In genomic region chr3:151552589-151552988, GRCh38 we compare ENCODE assay signal across 1 cellular context.
TF ChIP-seq lines count a peak whose summit lies in the region.

No MANE protein-coding gene starts in this region.

TF ChIP-seq in GM23338, 12 proteins besides CTCF, POLR2A, EP300 and RAD21:
- no peak for TF ChIP-seq JUNB (IDR thresholded peaks at IDR 0.05; ENCODE audit: unreplicated experiment)
- TF ChIP-seq NANOG (IDR thresholded peaks at IDR 0.05; ENCODE audit: borderline replicate concordance), result no peak
- no peak for TF ChIP-seq CREB1 (CRISPR knock-in tag; IDR thresholded peaks at IDR 0.05; ENCODE audit: low read depth)
- TF ChIP-seq STAT1 (IDR thresholded peaks at IDR 0.05; ENCODE audit: unreplicated experiment), result no peak
- TF ChIP-seq ETS1 (IDR thresholded peaks at IDR 0.05), result no peak
- TF ChIP-seq, protein P1, sequence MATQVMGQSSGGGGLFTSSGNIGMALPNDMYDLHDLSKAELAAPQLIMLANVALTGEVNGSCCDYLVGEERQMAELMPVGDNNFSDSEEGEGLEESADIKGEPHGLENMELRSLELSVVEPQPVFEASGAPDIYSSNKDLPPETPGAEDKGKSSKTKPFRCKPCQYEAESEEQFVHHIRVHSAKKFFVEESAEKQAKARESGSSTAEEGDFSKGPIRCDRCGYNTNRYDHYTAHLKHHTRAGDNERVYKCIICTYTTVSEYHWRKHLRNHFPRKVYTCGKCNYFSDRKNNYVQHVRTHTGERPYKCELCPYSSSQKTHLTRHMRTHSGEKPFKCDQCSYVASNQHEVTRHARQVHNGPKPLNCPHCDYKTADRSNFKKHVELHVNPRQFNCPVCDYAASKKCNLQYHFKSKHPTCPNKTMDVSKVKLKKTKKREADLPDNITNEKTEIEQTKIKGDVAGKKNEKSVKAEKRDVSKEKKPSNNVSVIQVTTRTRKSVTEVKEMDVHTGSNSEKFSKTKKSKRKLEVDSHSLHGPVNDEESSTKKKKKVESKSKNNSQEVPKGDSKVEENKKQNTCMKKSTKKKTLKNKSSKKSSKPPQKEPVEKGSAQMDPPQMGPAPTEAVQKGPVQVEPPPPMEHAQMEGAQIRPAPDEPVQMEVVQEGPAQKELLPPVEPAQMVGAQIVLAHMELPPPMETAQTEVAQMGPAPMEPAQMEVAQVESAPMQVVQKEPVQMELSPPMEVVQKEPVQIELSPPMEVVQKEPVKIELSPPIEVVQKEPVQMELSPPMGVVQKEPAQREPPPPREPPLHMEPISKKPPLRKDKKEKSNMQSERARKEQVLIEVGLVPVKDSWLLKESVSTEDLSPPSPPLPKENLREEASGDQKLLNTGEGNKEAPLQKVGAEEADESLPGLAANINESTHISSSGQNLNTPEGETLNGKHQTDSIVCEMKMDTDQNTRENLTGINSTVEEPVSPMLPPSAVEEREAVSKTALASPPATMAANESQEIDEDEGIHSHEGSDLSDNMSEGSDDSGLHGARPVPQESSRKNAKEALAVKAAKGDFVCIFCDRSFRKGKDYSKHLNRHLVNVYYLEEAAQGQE (IDR thresholded peaks at IDR 0.05; ENCODE audit: unreplicated experiment), result no peak
- TF ChIP-seq ZNF114 (CRISPR knock-in tag; IDR thresholded peaks at IDR 0.05), result no peak
- no peak for TF ChIP-seq POLR2AphosphoS5 (IDR thresholded peaks at IDR 0.05; ENCODE audit: low read depth)
- no peak for TF ChIP-seq ZNF331 (CRISPR knock-in tag; IDR thresholded peaks at IDR 0.05; ENCODE audit: low read depth)
- TF ChIP-seq EZH2phosphoT487 (IDR thresholded peaks at IDR 0.05; ENCODE audit: unreplicated experiment), result no peak
